Comparison of ENCODE assay signal across 17 cellular contexts in the genomic region with DNA sequence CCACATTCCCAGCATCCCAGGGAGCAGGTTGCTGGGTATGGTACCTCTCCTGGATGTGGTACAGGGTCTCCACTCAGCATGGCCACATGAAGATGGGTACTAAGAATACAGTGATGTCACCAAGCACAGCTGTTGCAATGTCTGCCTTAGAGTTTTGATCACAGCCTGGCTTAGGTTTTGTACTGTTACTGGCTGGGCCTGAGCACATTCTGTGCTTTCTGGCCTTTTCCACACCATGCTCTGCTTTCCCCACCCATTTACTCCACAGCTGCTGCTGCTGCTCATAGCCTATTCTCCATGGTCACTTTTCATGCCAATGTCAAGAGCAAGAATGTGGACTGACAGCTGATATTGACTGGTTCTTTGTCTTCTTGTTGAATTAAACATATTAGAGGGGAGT.
DNase-seq lines count a peak whose midpoint lies in the region; ATAC-seq and TF ChIP-seq lines count a peak whose summit lies in the region.
"Had no signal": no experiment of that assay in that cellular context is flagged by ENCODE, and none has a peak within 500 bp of the region (broad histone marks: within the 10 kb centered on the region; RNA-seq: fewer than 3 reads in every experiment).

No MANE protein-coding gene starts in this region.

- TF ChIP-seq CTCF in sigmoid colon (IDR thresholded peaks at IDR 0.05) (no peak), upper lobe of right lung (IDR thresholded peaks at IDR 0.05) (no peak)

- TF ChIP-seq POLR2A in sigmoid colon (IDR thresholded peaks at IDR 0.05): no peak

- no peaks in the 10 kb centered on the region for H3K9me3 ChIP-seq in right cardiac atrium (ENCODE audit: control insufficient read depth, low read length)
- H3K9me3 ChIP-seq in sigmoid colon: no peaks in the 10 kb centered on the region
- H3K9me3 ChIP-seq in upper lobe of right lung: no peaks in the 10 kb centered on the region
- H3K9me3 ChIP-seq in HAP-1: no peaks in the 10 kb centered on the region

- intact Hi-C loops in Right ventricle myocardium inferior (cut with DNase I): no loop called here
- intact Hi-C loops in cardiac septum (cut with DNase I): no loop called here
- intact Hi-C loops in right cardiac atrium (cut with DNase I): no loop called here
- intact Hi-C loops in sigmoid colon (cut with DNase I): no loop called here
- intact Hi-C loops in upper lobe of right lung (cut with DNase I): no loop called here

- no peak for TF ChIP-seq EP300 in sigmoid colon (IDR thresholded peaks at IDR 0.05)

- H3K36me3 ChIP-seq in sigmoid colon: no peaks in the 10 kb centered on the region
- H3K36me3 ChIP-seq in upper lobe of right lung: no peaks in the 10 kb centered on the region
- no peaks in the 10 kb centered on the region for H3K36me3 ChIP-seq in HAP-1 (replicated peaks)

- H3K4me1 ChIP-seq in right cardiac atrium (ENCODE audit: control insufficient read depth, insufficient read depth, low read length) (no peaks in the 10 kb centered on the region), sigmoid colon (peaks cover 0 to 6% (median 3%) of the 10 kb centered on the region in 4 donors), upper lobe of right lung (peaks cover 14% of the 10 kb centered on the region), HAP-1 (no peaks in the 10 kb centered on the region)

- no peak for DNase-seq in Right ventricle myocardium inferior (ENCODE audit: missing footprints)
- DNase-seq in cardiac septum (ENCODE audit: low spot score): no peak
- peak in 2 of 3 donors; percentile 48 to 74 for DNase-seq in right cardiac atrium
- peak; percentile 65 for DNase-seq in sigmoid colon
- no peak for DNase-seq in upper lobe of right lung
- DNase-seq in HAP-1 (ENCODE audit: low spot score in 2 of 2): no peak
- DNase-seq: 8988T; CD4-positive, alpha-beta memory T cell; GF-D8; MM.1S; NCI-H1105; NCI-H1694; NCI-H2227 treated with DMSO at 0.1 percent for 48 hours; NCI-H524 treated with DMSO at 0.1 percent for 48 hours had no signal

- peak; percentile 96 for ATAC-seq in Right ventricle myocardium inferior
- ATAC-seq in right cardiac atrium: peak; percentile 92 to 97
- peak; percentile 44 for ATAC-seq in upper lobe of right lung
- ATAC-seq in GM19463 (IDR thresholded peaks at IDR 0.05; ENCODE audit: unreplicated experiment): no peak
- ATAC-seq in GM19035 (IDR thresholded peaks at IDR 0.05; ENCODE audit: unreplicated experiment): no peak
- ATAC-seq: Panc1 had no signal

- H3K27me3 ChIP-seq in right cardiac atrium (ENCODE audit: control insufficient read depth, insufficient read depth) (no peaks in the 10 kb centered on the region), sigmoid colon (no peaks in the 10 kb centered on the region), upper lobe of right lung (no peaks in the 10 kb centered on the region), HAP-1 (ENCODE audit: low read depth) (no peaks in the 10 kb centered on the region)

- no peak overlapping the region for H3K4me3 ChIP-seq in right cardiac atrium (ENCODE audit: low read length)
- no peak overlapping the region for H3K4me3 ChIP-seq in sigmoid colon
- H3K4me3 ChIP-seq in upper lobe of right lung: no peak overlapping the region
- no peak overlapping the region for H3K4me3 ChIP-seq in HAP-1

- H3K27ac ChIP-seq in right cardiac atrium (ENCODE audit: low read length): peak overlapping the region; percentile 62
- H3K27ac ChIP-seq in sigmoid colon: peak overlapping the region in 1 of 4 donors; percentile 53
- H3K27ac ChIP-seq in upper lobe of right lung: no peak overlapping the region

- in situ Hi-C loops in HAP-1 (cut with MboI; ENCODE audit: low sequenced_read_pairs): no loop called here

Comparison
In these comparisons a context has a peak if more than half of its experiments do, and no peak if none do; other contexts are left out.
1. DNase-seq: peak in right cardiac atrium (2 of 3) and sigmoid colon (single experiment); none in Right ventricle myocardium inferior (single experiment), cardiac septum (single experiment), upper lobe of right lung (single experiment) and HAP-1 (0 of 2).
2. ATAC-seq: peak in Right ventricle myocardium inferior (single experiment), right cardiac atrium (2 of 2) and upper lobe of right lung (single experiment); none in GM19463 (single experiment) and GM19035 (single experiment).